Comparison of ENCODE assay signal across 9 cellular contexts in the genomic region with DNA sequence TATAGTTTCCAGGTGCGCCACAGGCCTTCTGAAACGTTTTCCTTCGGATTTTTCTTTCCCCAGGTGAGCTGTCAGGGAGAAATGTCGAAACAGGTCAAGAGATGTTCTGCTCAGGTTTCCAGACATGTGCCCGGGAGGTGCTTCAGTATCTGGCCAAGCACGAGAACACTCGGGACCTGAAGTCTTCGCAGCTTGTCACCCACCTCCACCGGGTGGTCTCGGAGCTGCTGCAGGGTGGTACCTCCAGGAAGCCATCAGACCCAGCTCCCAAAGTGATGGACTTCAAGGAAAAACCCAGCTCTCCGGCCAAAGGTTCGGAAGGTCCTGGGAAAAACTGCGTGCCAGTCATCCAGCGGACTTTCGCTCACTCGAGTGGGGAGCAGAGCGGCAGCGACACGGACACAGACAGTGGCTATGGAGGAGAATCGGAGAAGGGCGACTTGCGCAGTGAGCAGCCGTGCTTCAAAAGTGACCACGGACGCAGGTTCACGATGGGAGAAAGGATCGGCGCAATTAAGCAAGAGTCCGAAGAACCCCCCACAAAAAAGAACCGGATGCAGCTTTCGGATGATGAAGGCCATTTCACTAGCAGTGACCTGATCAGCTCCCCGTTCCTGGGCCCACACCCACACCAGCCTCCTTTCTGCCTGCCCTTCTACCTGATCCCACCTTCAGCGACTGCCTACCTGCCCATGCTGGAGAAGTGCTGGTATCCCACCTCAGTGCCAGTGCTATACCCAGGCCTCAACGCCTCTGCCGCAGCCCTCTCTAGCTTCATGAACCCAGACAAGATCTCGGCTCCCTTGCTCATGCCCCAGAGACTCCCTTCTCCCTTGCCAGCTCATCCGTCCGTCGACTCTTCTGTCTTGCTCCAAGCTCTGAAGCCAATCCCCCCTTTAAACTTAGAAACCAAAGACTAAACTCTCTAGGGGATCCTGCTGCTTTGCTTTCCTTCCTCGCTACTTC. TPM values are rescaled to one million over a fixed set of nuclear protein-coding genes. Genes with fewer than 3 reads are reported as not detected.
DNase-seq lines count a peak whose midpoint lies in the region; ATAC-seq, FAIRE-seq and TF ChIP-seq lines count a peak whose summit lies in the region.
"Had no signal": no experiment of that assay in that cellular context is flagged by ENCODE, and none has a peak within 500 bp of the region (broad histone marks: within the 10 kb centered on the region; RNA-seq: fewer than 3 reads in every experiment).

No MANE protein-coding gene starts in this region.

- no peaks in the 10 kb centered on the region for H3K27me3 Mint-ChIP-seq in activated CD8-positive, alpha-beta T cell treated with anti-CD3 and anti-CD28 coated beads for 36 hours

- H3K27me3 ChIP-seq in small intestine (ENCODE audit: control insufficient read depth in 2 of 2, insufficient read depth in 2 of 2, low read length in 2 of 2): no peaks in the 10 kb centered on the region

- peak; percentile 28 for TF ChIP-seq POLR2A in GM18505 (IDR thresholded peaks at IDR 0.05; ENCODE audit: borderline replicate concordance, extremely low read depth, insufficient read depth, insufficient read length)

- H3K27ac Mint-ChIP-seq in activated CD8-positive, alpha-beta T cell treated with anti-CD3 and anti-CD28 coated beads for 36 hours: peak overlapping the region; percentile 91

- DNase-seq in activated CD8-positive, alpha-beta T cell treated with anti-CD3 and anti-CD28 coated beads for 36 hours: no peak
- DNase-seq in fibroblast of the aortic adventitia (ENCODE audit: low read depth): peak; percentile 31
- DNase-seq in small intestine: no peak
- no peak for DNase-seq in putamen (ENCODE audit: low spot score)
- DNase-seq in G401 (ENCODE audit: low spot score): no peak
- DNase-seq in 8988T: no peak

- H3K4me3 ChIP-seq in fibroblast of the aortic adventitia (ENCODE audit: low read depth, low read length): peak overlapping the region; percentile 99
- no peak overlapping the region for H3K4me3 ChIP-seq in small intestine (ENCODE audit: low read depth in 1 of 2, low read length in 2 of 2)
- H3K4me3 ChIP-seq: SK-N-MC had no signal

- H3K4me1 ChIP-seq in small intestine (ENCODE audit: control insufficient read depth in 2 of 2, insufficient read depth in 1 of 2, low read depth in 1 of 2, low read length in 1 of 2): peaks cover 0 to 14% of the 10 kb centered on the region in 2 donors

- 82 to 83% (median 83%) methylated on average over 40 of the region's 40 CpGs for WGBS in small intestine, 3 donors

- POLR2A ChIA-PET in activated CD8-positive, alpha-beta T cell treated with anti-CD3 and anti-CD28 coated beads for 36 hours (lab: Charles Lee): interaction anchor here (0.8 to 13.9 kb wide), 29 partner anchors 7 to 573 kb away, joined by 3 to 434 read pairs (median 5); no protein-coding TSS in a partner anchor

- no peaks in the 10 kb centered on the region for H3K9me3 Mint-ChIP-seq in activated CD8-positive, alpha-beta T cell treated with anti-CD3 and anti-CD28 coated beads for 36 hours

- H3K4me1 Mint-ChIP-seq in activated CD8-positive, alpha-beta T cell treated with anti-CD3 and anti-CD28 coated beads for 36 hours (ENCODE audit: low read depth): peaks cover 47% of the 10 kb centered on the region

- TF ChIP-seq CTCF in activated CD8-positive, alpha-beta T cell treated with anti-CD3 and anti-CD28 coated beads for 36 hours (IDR thresholded peaks at IDR 0.05): no peak
- TF ChIP-seq CTCF in fibroblast of the aortic adventitia (IDR thresholded peaks at IDR 0.05; ENCODE audit: insufficient read depth, low read length): no peak

- H3K36me3 ChIP-seq in small intestine (ENCODE audit: control insufficient read depth in 2 of 2, insufficient read depth in 2 of 2, low read length in 2 of 2): peaks cover 0 to 4% of the 10 kb centered on the region in 2 donors

- in situ Hi-C loops in G401 (cut with HindIII; ENCODE audit: low sequenced_read_pairs): no loop called here

- H3K9me3 ChIP-seq in small intestine (ENCODE audit: control insufficient read depth, low read depth): no peaks in the 10 kb centered on the region

- H3K27ac ChIP-seq in small intestine (ENCODE audit: low read depth in 1 of 2, low read length in 1 of 2): peak overlapping the region; percentile 65 to 91
- H3K27ac ChIP-seq: SK-N-MC had no signal

- H3K4me3 Mint-ChIP-seq in activated CD8-positive, alpha-beta T cell treated with anti-CD3 and anti-CD28 coated beads for 36 hours: peak overlapping the region; percentile 92

- ATAC-seq in GM18505 (IDR thresholded peaks at IDR 0.05; ENCODE audit: unreplicated experiment) (no peak), HG03469 (IDR thresholded peaks at IDR 0.05; ENCODE audit: unreplicated experiment) (no peak)
- ATAC-seq in activated CD8-positive, alpha-beta T cell treated with anti-CD3 and anti-CD28 coated beads for 36 hours: no peak

- intact Hi-C loops in activated CD8-positive, alpha-beta T cell treated with anti-CD3 and anti-CD28 coated beads for 36 hours (cut with micrococcal nuclease): loop anchor here (5.0 kb wide), 2 partner anchors 39 to 209 kb away; no protein-coding TSS in a partner anchor

- FAIRE-seq in small intestine (lab: Jason Lieb, UNC): no peak

- H3K36me3 Mint-ChIP-seq in activated CD8-positive, alpha-beta T cell treated with anti-CD3 and anti-CD28 coated beads for 36 hours (ENCODE audit: low read depth): peaks cover 67% of the 10 kb centered on the region

- CTCF ChIA-PET in activated CD8-positive, alpha-beta T cell treated with anti-CD3 and anti-CD28 coated beads for 36 hours (lab: Charles Lee): interaction anchor here (0.7 to 12.3 kb wide), 17 partner anchors 11 to 272 kb away, joined by 3 to 148 read pairs (median 6); no protein-coding TSS in a partner anchor

RNA-seq across cellular contexts. Expression of a gene that starts 3.8 kb away (rescaled TPM):
- 100 to 1,000 TPM; 456 to 470 TPM for total RNA-seq in activated CD8-positive, alpha-beta T cell treated with anti-CD3 and anti-CD28 coated beads for 36 hours
- total RNA-seq in fibroblast of the aortic adventitia (ENCODE audit: low replicate concordance): 22.9 and 36.1 TPM in 2 replicates
- 10 to 100 TPM in 2 of 3 donors, 1 to 10 TPM in 1; 6.3 to 28.5 (median 10.8) TPM for polyA plus RNA-seq in small intestine
- total RNA-seq in G401 (2014; rRNA removed; shearing (Covaris generic)): 6.6 and 7.2 TPM in 2 replicates

Comparison
In these comparisons a context has a peak if more than half of its experiments do, and no peak if none do; other contexts are left out.
1. RNA of a gene that starts 3.8 kb away (total RNA-seq): 456 to 470 TPM in activated CD8-positive, alpha-beta T cell treated with anti-CD3 and anti-CD28 coated beads for 36 hours; 22.9 to 36.1 TPM in fibroblast of the aortic adventitia and 6.6 to 7.2 TPM in G401; every median in the first group is over 10 times any median in the second.